In the genomic region with DNA sequence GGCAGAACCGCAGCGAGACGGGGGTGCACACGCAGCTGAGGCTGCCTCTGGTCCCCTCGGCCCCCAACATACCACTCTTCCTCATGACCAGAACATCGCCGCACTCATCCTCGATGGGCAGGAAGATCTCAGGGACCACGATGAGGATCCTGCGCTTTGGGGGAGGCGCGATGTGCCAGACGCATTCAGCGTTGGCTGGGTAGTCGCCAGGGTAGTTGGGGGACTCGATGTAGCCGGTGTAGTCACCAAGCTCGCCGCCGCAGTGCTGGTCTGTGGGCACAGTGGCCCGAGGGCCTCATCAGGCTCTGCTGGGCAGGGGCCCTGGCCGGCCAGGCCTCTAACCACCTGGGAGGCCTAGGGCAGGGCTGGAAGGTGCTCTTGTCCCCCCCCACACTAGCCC, we compare ENCODE assay signal across 26 cellular contexts. TPM values are rescaled to one million over a fixed set of nuclear protein-coding genes. Genes with fewer than 3 reads are reported as not detected.
"Had no signal": no experiment of that assay in that cellular context is flagged by ENCODE, and none has a peak within 500 bp of the region (broad histone marks: within the 10 kb centered on the region; RNA-seq: fewer than 3 reads in every experiment).

No MANE protein-coding gene starts in this region.

- H3K36me3 ChIP-seq: neural progenitor cell, neutrophil, ovary, right lobe of liver, sigmoid colon, thoracic aorta, thyroid gland, vagina had no signal

- H3K9me3 ChIP-seq: neutrophil, ovary, psoas muscle, right lobe of liver, sigmoid colon, stomach, thoracic aorta, thyroid gland, tibial nerve, upper lobe of left lung, vagina had no signal

- H2AFZ ChIP-seq: neural progenitor cell, parathyroid adenoma had no signal

- DNase-seq: natural killer cell; nucleus accumbens; right cardiac atrium; right lobe of liver; sigmoid colon; small intestine; stimulated activated CD4-positive, alpha-beta T cell treated with anti-CD3 and anti-CD28 coated beads, Interleukin-15, amount 100 ng/mL, for 24 hours; stimulated activated CD4-positive, alpha-beta T cell treated with anti-CD3 and anti-CD28 coated beads, Interleukin-2, amount 100 ng/mL, for 24 hours; stimulated activated CD4-positive, alpha-beta T cell treated with anti-CD3 and anti-CD28 coated beads, Interleukin-2, amount 100 ng/mL, for 48 hours; stimulated activated CD4-positive, alpha-beta T cell treated with anti-CD3 and anti-CD28 coated beads, Interleukin-4, amount 100 ng/mL, for 24 hours; stimulated activated naive B cell treated with anti-CD40 and anti-IgM and Interleukin-4, amounts not matched to agents 10 μg/mL and 1 μg/mL and 100 μg/mL, for 72 hours; stimulated activated naive CD4-positive, alpha-beta T cell treated with Interleukin-2 at 50 U/mL for 16 hours; stomach; thyroid gland; trophoblast cell had no signal

- H3K9ac ChIP-seq: neural progenitor cell, parathyroid adenoma had no signal

- H3K4me1 ChIP-seq: parathyroid adenoma, psoas muscle, right lobe of liver, sigmoid colon, stomach, thyroid gland, vagina had no signal

- H3K4me2 ChIP-seq: neural progenitor cell had no signal

- ATAC-seq: natural killer cell; psoas muscle; right cardiac atrium; right lobe of liver; stimulated activated effector memory CD8-positive, alpha-beta T cell treated with anti-CD3 and anti-CD28 coated beads, Interleukin-12 subunit alpha, Interleukin-12 subunit beta, amount 100 ng/mL, for 72 hours; stimulated activated naive B cell treated with anti-CD40 and anti-IgM and Interleukin-4, amounts not matched to agents 10 μg/mL and 1 μg/mL and 100 μg/mL, for 72 hours had no signal

- H3K27ac ChIP-seq: neural progenitor cell, neutrophil, ovary, parathyroid adenoma, psoas muscle, right lobe of liver, sigmoid colon, stomach, thoracic aorta, thyroid gland, tibial nerve, upper lobe of left lung, vagina had no signal

- H3K4me3 ChIP-seq: neural progenitor cell, ovary, psoas muscle, right lobe of liver, sigmoid colon, stomach, thoracic aorta, thyroid gland, tibial nerve, upper lobe of left lung, vagina had no signal

- H3K27me3 ChIP-seq: neural progenitor cell, ovary, right lobe of liver, thyroid gland, tibial nerve, upper lobe of left lung, vagina had no signal

RNA-seq across cellular contexts. Expression of a gene that starts 58.6 kb away (rescaled TPM):
- polyA plus RNA-seq: neural cell had no signal
